8 cellular contexts compared by ENCODE assay signal in the genomic region with DNA sequence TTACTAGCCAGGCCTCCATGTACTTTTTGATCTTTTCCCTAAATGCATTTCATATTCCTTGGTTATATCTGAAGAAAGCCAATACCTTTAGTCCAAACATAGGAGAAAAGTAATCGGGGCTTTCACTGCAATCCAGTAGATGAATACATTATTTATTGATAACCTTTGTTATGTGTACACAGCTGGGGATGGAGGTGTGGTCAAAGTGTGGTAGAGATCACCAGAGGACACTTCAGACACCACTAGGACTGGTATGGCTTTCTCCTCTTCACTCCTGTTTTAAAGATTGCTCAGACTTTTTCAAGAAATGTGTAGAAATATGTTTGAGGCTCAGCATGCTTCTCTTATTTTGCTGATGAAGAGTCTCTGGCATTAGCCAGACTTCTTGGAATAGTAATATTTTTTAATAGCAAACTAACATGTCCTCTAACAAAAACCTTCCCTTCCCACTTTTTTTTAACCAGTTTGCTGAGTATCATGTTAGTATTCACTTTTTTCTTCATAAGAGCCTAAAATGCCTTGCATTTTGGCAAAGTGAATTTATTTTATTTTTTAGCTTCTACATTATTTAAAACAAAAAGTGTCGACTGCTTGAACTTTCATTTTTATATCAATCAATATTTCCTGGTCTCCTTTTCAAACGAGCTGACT.
DNase-seq lines count a peak whose midpoint lies in the region; ATAC-seq and TF ChIP-seq lines count a peak whose summit lies in the region.

No MANE protein-coding gene starts in this region.

- H3K9me3 ChIP-seq in DOHH2 (ENCODE audit: control insufficient read depth, insufficient read depth, low read length) (no peaks in the 10 kb centered on the region), mononuclear cell (ENCODE audit: low read depth, low read length) (no peaks in the 10 kb centered on the region)

- TF ChIP-seq CTCF in DOHH2 (IDR thresholded peaks at IDR 0.05; ENCODE audit: low read depth, low read length, poor library complexity, severe bottlenecking) (no peak), WI38 (IDR thresholded peaks at IDR 0.05; ENCODE audit: low read depth, low read length) (no peak), GM20000 (IDR thresholded peaks at IDR 0.05; ENCODE audit: extremely low read depth, missing control alignments) (no peak)

- peaks cover 41% of the 10 kb centered on the region for H3F3A ChIP-seq in DOHH2 (ENCODE audit: control insufficient read depth, insufficient read depth)

- peak overlapping the region; percentile 81 for H3K4me2 ChIP-seq in DOHH2 (ENCODE audit: low read length)

- ATAC-seq in HG02588 (IDR thresholded peaks at IDR 0.05; ENCODE audit: unreplicated experiment), result peak; percentile 32

- DNase-seq in D341Med (ENCODE audit: low spot score) (no peak), GM20000 (ENCODE audit: low spot score) (no peak), 8988T (no peak), posterior cingulate gyrus (no peak)

- intact Hi-C loops in posterior cingulate gyrus (cut with DNase I), result no loop called here

- peaks cover 3% of the 10 kb centered on the region; the same call in 1 of the 2 replicates for H3K36me3 ChIP-seq in DOHH2 (ENCODE audit: control insufficient read depth, low read length)

- no peaks in the 10 kb centered on the region for H4K20me1 ChIP-seq in DOHH2 (ENCODE audit: control insufficient read depth, insufficient read depth, low read depth, low read length)

- H3K27ac ChIP-seq in DOHH2 (ENCODE audit: low read depth, low read length), result peak overlapping the region; percentile 86

- H3K27me3 ChIP-seq in DOHH2 (ENCODE audit: control insufficient read depth, low read length), result no peaks in the 10 kb centered on the region
- no peaks in the 10 kb centered on the region for H3K27me3 ChIP-seq in mononuclear cell (ENCODE audit: insufficient read depth, low read length)

- no peaks in the 10 kb centered on the region for H3K9me2 ChIP-seq in DOHH2 (replicated peaks; ENCODE audit: control insufficient read depth, low read length)

- H3K4me1 ChIP-seq in DOHH2 (ENCODE audit: control insufficient read depth, low read length) (peaks cover 94% of the 10 kb centered on the region), mononuclear cell (ENCODE audit: insufficient read depth, low read length) (peaks cover 33% of the 10 kb centered on the region)

- no peaks in the 10 kb centered on the region; the same call in 1 of the 2 replicates for H3K79me2 ChIP-seq in DOHH2 (ENCODE audit: control insufficient read depth, low read length)

- peak overlapping the region; percentile 69 for H3K4me3 ChIP-seq in DOHH2 (ENCODE audit: low read length)
- H3K4me3 ChIP-seq in WI38 (ENCODE audit: low read depth, low read length), result 0 out of 2 replicates have a peak overlapping the region, but pooled peaks have one; percentile 3
- H3K4me3 ChIP-seq in mononuclear cell (ENCODE audit: low read length), result peak overlapping the region; percentile 59

Comparison
In these comparisons a context has a peak if more than half of its experiments do, and no peak if none do; other contexts are left out.
1. H3K4me3 ChIP-seq: peak in every context shown above with its lines; median percentile 69 in DOHH2; 59 in mononuclear cell; 3 in WI38.